9 cellular contexts compared by ENCODE assay signal in the genomic region with DNA sequence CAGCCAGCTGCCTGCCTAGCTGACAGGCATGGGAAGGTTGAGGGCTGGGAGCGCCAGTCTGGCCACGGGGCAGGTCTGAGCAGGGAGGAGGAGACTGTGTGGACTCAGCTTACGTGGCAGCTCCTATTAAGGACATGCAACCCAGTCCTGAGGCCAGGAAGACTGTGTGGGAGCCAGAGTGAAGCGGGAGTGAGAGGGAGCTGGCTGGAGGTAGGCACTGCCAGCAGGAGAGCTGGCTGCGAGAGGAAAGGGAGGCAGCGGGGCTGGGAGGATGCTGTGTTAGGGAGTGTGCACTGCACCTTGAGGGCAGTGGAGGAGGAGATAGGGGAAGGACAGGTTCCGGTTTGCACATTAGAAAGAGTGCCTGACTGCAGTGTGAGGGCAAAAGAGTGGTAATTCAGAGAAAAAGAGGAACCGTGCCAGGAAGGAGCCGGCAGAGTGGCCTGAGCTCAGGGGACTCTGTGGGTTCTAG.
A peak's percentile ranks its signal among the peaks of the same experiment; 100 is the strongest.
DNase-seq lines count a peak whose midpoint lies in the region; ATAC-seq and TF ChIP-seq lines count a peak whose summit lies in the region.
"Had no signal": no experiment of that assay in that cellular context is flagged by ENCODE, and none has a peak within 500 bp of the region (broad histone marks: within the 10 kb centered on the region; RNA-seq: fewer than 3 reads in every experiment).

No MANE protein-coding gene starts in this region.

- H3K9me3 ChIP-seq in body of pancreas = no peaks in the 10 kb centered on the region
- no peaks in the 10 kb centered on the region for H3K9me3 ChIP-seq in ovary

- DNase-seq in body of pancreas = peak; percentile 91 to 96 (median 94)
- peak in 3 of 5 donors; percentile 37 to 57 (median 56) for DNase-seq in ovary
- DNase-seq in NCI-H1694 (lab: John Stamatoyannopoulos, UW) = no peak
- DNase-seq in putamen (ENCODE audit: low spot score) = no peak
- DNase-seq in NCI-H1436 (lab: John Stamatoyannopoulos, UW) = no peak
- DNase-seq in SW480 (ENCODE audit: low spot score) = no peak

- H3K4me3 ChIP-seq in body of pancreas (peak overlapping the region; percentile 7 to 46), ovary (no peak overlapping the region)
- H3K4me3 ChIP-seq: cardiac muscle cell had no signal

- ATAC-seq in GM19328 (IDR thresholded peaks at IDR 0.05; ENCODE audit: unreplicated experiment) (peak; percentile 62), HG03469 (IDR thresholded peaks at IDR 0.05; ENCODE audit: unreplicated experiment) (peak; percentile 61), body of pancreas (peak; percentile 96)

- H3K27me3 ChIP-seq in body of pancreas (no peaks in the 10 kb centered on the region), ovary (no peaks in the 10 kb centered on the region)
- H3K27me3 ChIP-seq: cardiac muscle cell had no signal

- intact Hi-C loops in body of pancreas (cut with DNase I) = no loop called here
- intact Hi-C loops in ovary (cut with DNase I) = loop anchor here in 1 of 4 donors (5.0 kb wide), 1 partner anchor 611 kb away; no protein-coding TSS in a partner anchor

- WGBS in body of pancreas, 2 donors = 19 to 37% methylated on average over 7 to 9 of the region's 9 CpGs
- WGBS in ovary, 3 donors = 11 to 34% (median 16%) methylated on average over 9 of the region's 9 CpGs

- H3K4me1 ChIP-seq in body of pancreas = peaks cover 36% of the 10 kb centered on the region
- H3K4me1 ChIP-seq in ovary (ENCODE audit: insufficient read depth) = peaks cover 15% of the 10 kb centered on the region

- H3K36me3 ChIP-seq in body of pancreas (replicated peaks in 1 of 2; ENCODE audit: insufficient read depth in 1 of 2, low read depth in 2 of 2) = no peaks in the 10 kb centered on the region
- H3K36me3 ChIP-seq in ovary = no peaks in the 10 kb centered on the region

- no peak for TF ChIP-seq EP300 in ovary (IDR thresholded peaks at IDR 0.05)

- TF ChIP-seq CTCF in body of pancreas (IDR thresholded peaks at IDR 0.05) (peak in 3 of 7 experiments; percentile 29 to 46 (median 42)), ovary (IDR thresholded peaks at IDR 0.05) (no peak)

- peak; percentile 92 to 98 (median 95) for TF ChIP-seq POLR2A in body of pancreas (IDR thresholded peaks at IDR 0.05)
- no peak for TF ChIP-seq POLR2A in ovary (IDR thresholded peaks at IDR 0.05)

- H3K27ac ChIP-seq in body of pancreas (peak overlapping the region; percentile 55 to 87 (median 82)), ovary (peak overlapping the region in 1 of 2 donors; percentile 69)

Comparison
In these comparisons a context has a peak if more than half of its experiments do, and no peak if none do; other contexts are left out.
1. DNase-seq: peak in body of pancreas (4 of 4) and ovary (3 of 5); none in NCI-H1694 (single experiment), putamen (single experiment), NCI-H1436 (single experiment) and SW480 (single experiment).
2. Peak in every context shown above with its lines, with median percentiles within 50 percentile points of each other: ATAC-seq.